21 cellular contexts compared by ENCODE assay signal in the genomic region with DNA sequence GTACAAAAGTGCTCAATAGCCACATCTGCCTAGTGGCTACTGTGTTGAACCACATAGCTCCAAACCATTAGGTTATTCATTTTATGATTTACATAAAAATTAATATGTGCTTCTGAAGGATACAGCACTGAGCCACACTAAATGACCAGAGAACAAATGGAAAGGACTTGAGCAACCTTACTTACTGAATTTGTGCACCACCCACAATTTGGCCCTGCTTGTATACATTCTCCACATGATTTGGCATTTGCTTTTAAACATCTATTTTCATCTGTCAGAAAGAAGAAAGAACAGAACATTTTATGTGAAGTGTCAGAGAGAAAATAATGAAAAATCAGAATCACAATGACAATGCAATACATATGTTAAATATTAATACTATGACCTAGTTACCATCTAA. TPM values are rescaled to one million over a fixed set of nuclear protein-coding genes. Genes with fewer than 3 reads are reported as not detected.
DNase-seq lines count a peak whose midpoint lies in the region; ATAC-seq and TF ChIP-seq lines count a peak whose summit lies in the region.
"Had no signal": no experiment of that assay in that cellular context is flagged by ENCODE, and none has a peak within 500 bp of the region (broad histone marks: within the 10 kb centered on the region; RNA-seq: fewer than 3 reads in every experiment).

No MANE protein-coding gene starts in this region.

- H3K27me3 ChIP-seq in CD4-positive, alpha-beta memory T cell (ENCODE audit: insufficient read depth, low read length), result no peaks in the 10 kb centered on the region
- H3K27me3 ChIP-seq in PC-9 (ENCODE audit: insufficient read depth, low read depth), result no peaks in the 10 kb centered on the region
- H3K27me3 ChIP-seq in esophagus muscularis mucosa, result no peaks in the 10 kb centered on the region
- H3K27me3 ChIP-seq in smooth muscle cell (ENCODE audit: low read depth), result no peaks in the 10 kb centered on the region
- H3K27me3 ChIP-seq in body of pancreas, result no peaks in the 10 kb centered on the region
- H3K27me3 ChIP-seq: MG63 had no signal

- no peak for DNase-seq in CD4-positive, alpha-beta memory T cell
- DNase-seq in PC-9, result no peak
- DNase-seq in esophagus muscularis mucosa (ENCODE audit: extremely low spot score), result no peak
- no peak for DNase-seq in smooth muscle cell (lab: John Stamatoyannopoulos, UW; ENCODE audit: unreplicated experiment)
- no peak for DNase-seq in osteocyte (ENCODE audit: extremely low spot score, unreplicated experiment)
- DNase-seq in body of pancreas, result no peak
- DNase-seq: Calu3; CD8-positive, alpha-beta T cell; DMS153; MG63; NCI-H1417; NCI-H187; NCI-H446; NCI-H526; RPMI8226; SHP77 treated with DMSO at 0.1 percent for 48 hours; SW 1271 had no signal

- CTCF ChIA-PET in CD4-positive, alpha-beta memory T cell (lab: Charles Lee; ENCODE audit: partially characterized antibody), result interaction anchor here (0.6 to 1.8 kb wide), 4 partner anchors 72 to 183 kb away, joined by 3 to 5 read pairs (median 4); no protein-coding TSS in a partner anchor
- CTCF ChIA-PET in PC-9 (lab: Charles Lee), result interaction anchor here (0.5 to 0.6 kb wide), 3 partner anchors 14 to 688 kb away, joined by 4 to 8 read pairs (median 7); no protein-coding TSS in a partner anchor

- peaks cover 52 to 89% (median 64%) of the 10 kb centered on the region in 4 donors for H3K4me1 Mint-ChIP-seq in CD4-positive, alpha-beta memory T cell
- H3K4me1 Mint-ChIP-seq in osteocyte (ENCODE audit: unreplicated experiment), result peaks cover 27% of the 10 kb centered on the region

- intact Hi-C loops in CD4-positive, alpha-beta memory T cell (cut with micrococcal nuclease), result loop anchor here (5.0 kb wide), 3 partner anchors 75 to 225 kb away; no protein-coding TSS in a partner anchor
- intact Hi-C loops in PC-9 (cut with micrococcal nuclease; ENCODE audit: unreplicated experiment), result no loop called here
- intact Hi-C loops in esophagus muscularis mucosa (cut with DNase I), result no loop called here
- intact Hi-C loops in body of pancreas (cut with DNase I), result no loop called here

- peak overlapping the region in 5 of 7 donors; percentile 10 to 78 (median 53) for H3K27ac Mint-ChIP-seq in CD4-positive, alpha-beta memory T cell
- H3K27ac Mint-ChIP-seq in osteocyte (ENCODE audit: unreplicated experiment), result no peak overlapping the region

- peaks cover 66% of the 10 kb centered on the region for H3K79me2 ChIP-seq in PC-9 (ENCODE audit: low read depth)
- H3K79me2 ChIP-seq in smooth muscle cell (ENCODE audit: low read depth), result peaks cover 100% of the 10 kb centered on the region

- peaks cover 57 to 72% of the 10 kb centered on the region in 2 donors for H3K36me3 Mint-ChIP-seq in CD4-positive, alpha-beta memory T cell
- H3K36me3 Mint-ChIP-seq in osteocyte (ENCODE audit: unreplicated experiment), result peaks cover 42% of the 10 kb centered on the region

- no peak overlapping the region for H3K27ac ChIP-seq in CD4-positive, alpha-beta memory T cell (ENCODE audit: low read depth, low read length)
- H3K27ac ChIP-seq in PC-9 (peak overlapping the region; percentile 30; the same call in 1 of the 2 replicates), esophagus muscularis mucosa (replicated peaks in 1 of 4) (peak overlapping the region; percentile 8 to 87 (median 70)), smooth muscle cell (ENCODE audit: low read depth) (peak overlapping the region; percentile 38), body of pancreas (no peak overlapping the region)
- H3K27ac ChIP-seq: SK-N-MC had no signal

- TF ChIP-seq EP300 in esophagus muscularis mucosa (IDR thresholded peaks at IDR 0.05), result peak; percentile 18

- H3K4me3 Mint-ChIP-seq in CD4-positive, alpha-beta memory T cell, result peak overlapping the region in 3 of 8 donors; percentile 7 to 29 (median 8)
- no peak overlapping the region for H3K4me3 Mint-ChIP-seq in osteocyte (ENCODE audit: unreplicated experiment)
- H3K4me3 Mint-ChIP-seq: CD8-positive, alpha-beta T cell; GM23338 had no signal

- H3F3A ChIP-seq in PC-9 (ENCODE audit: insufficient read depth, low read depth) (peaks cover 47% of the 10 kb centered on the region; the same call in 1 of the 2 replicates), smooth muscle cell (ENCODE audit: low read depth) (peaks cover 10% of the 10 kb centered on the region)

- no peak overlapping the region for H3K4me3 ChIP-seq in CD4-positive, alpha-beta memory T cell (ENCODE audit: low read length in 2 of 2)
- no peak overlapping the region for H3K4me3 ChIP-seq in PC-9
- H3K4me3 ChIP-seq in esophagus muscularis mucosa, result no peak overlapping the region
- H3K4me3 ChIP-seq in smooth muscle cell, result no peak overlapping the region
- H3K4me3 ChIP-seq in body of pancreas, result no peak overlapping the region
- H3K4me3 ChIP-seq: GM23338, MG63, SK-N-MC had no signal

- no peak overlapping the region for H3K9ac ChIP-seq in smooth muscle cell (ENCODE audit: low read depth)

- peaks cover 53% of the 10 kb centered on the region for H3K36me3 ChIP-seq in CD4-positive, alpha-beta memory T cell (ENCODE audit: insufficient read depth, low read length)
- H3K36me3 ChIP-seq in PC-9 (ENCODE audit: low read depth) (peaks cover 38% of the 10 kb centered on the region), esophagus muscularis mucosa (peaks cover 0 to 55% (median 30%) of the 10 kb centered on the region in 4 donors), smooth muscle cell (ENCODE audit: low read depth) (peaks cover 28% of the 10 kb centered on the region), body of pancreas (replicated peaks in 1 of 2; ENCODE audit: insufficient read depth in 1 of 2, low read depth in 2 of 2) (peaks cover 5 to 8% of the 10 kb centered on the region in 2 donors)

- H3K9me3 Mint-ChIP-seq in CD4-positive, alpha-beta memory T cell, result no peaks in the 10 kb centered on the region
- no peaks in the 10 kb centered on the region for H3K9me3 Mint-ChIP-seq in osteocyte (ENCODE audit: unreplicated experiment)
- H3K9me3 Mint-ChIP-seq: CD8-positive, alpha-beta T cell; GM23338 had no signal

- H4K20me1 ChIP-seq in PC-9 (ENCODE audit: insufficient read depth), result peaks cover 45% of the 10 kb centered on the region
- peaks cover 100% of the 10 kb centered on the region for H4K20me1 ChIP-seq in smooth muscle cell (ENCODE audit: low read depth)

- H3K4me2 ChIP-seq in PC-9, result no peak overlapping the region
- no peak overlapping the region for H3K4me2 ChIP-seq in smooth muscle cell
- H3K4me2 ChIP-seq: GM23338 had no signal

- TF ChIP-seq POLR2A in esophagus muscularis mucosa (IDR thresholded peaks at IDR 0.05; ENCODE audit: low read depth) (no peak), body of pancreas (IDR thresholded peaks at IDR 0.05) (no peak)

- ATAC-seq in HG03520 (IDR thresholded peaks at IDR 0.05; ENCODE audit: unreplicated experiment), result no peak
- ATAC-seq in body of pancreas, result no peak
- ATAC-seq: CD8-positive, alpha-beta T cell; GM23338; HCT116 had no signal

- H3K9me2 ChIP-seq in PC-9 (ENCODE audit: insufficient read depth), result no peaks in the 10 kb centered on the region

- no peak for TF ChIP-seq CTCF in PC-9 (conservative IDR thresholded peaks at IDR 0.05)
- no peak for TF ChIP-seq CTCF in esophagus muscularis mucosa (IDR thresholded peaks at IDR 0.05)
- TF ChIP-seq CTCF in smooth muscle cell (IDR thresholded peaks at IDR 0.05; ENCODE audit: borderline replicate concordance, insufficient read depth, poor library complexity, severe bottlenecking), result no peak
- TF ChIP-seq CTCF in osteocyte (IDR thresholded peaks at IDR 0.05), result no peak
- TF ChIP-seq CTCF in body of pancreas (IDR thresholded peaks at IDR 0.05), result no peak

- H3K4me1 ChIP-seq in CD4-positive, alpha-beta memory T cell (ENCODE audit: insufficient read depth, low read length), result peaks cover 77% of the 10 kb centered on the region
- no peaks in the 10 kb centered on the region for H3K4me1 ChIP-seq in PC-9 (replicated peaks; ENCODE audit: insufficient read depth)
- peaks cover 24 to 99% (median 83%) of the 10 kb centered on the region in 4 donors for H3K4me1 ChIP-seq in esophagus muscularis mucosa
- H3K4me1 ChIP-seq in smooth muscle cell (ENCODE audit: low read depth), result no peaks in the 10 kb centered on the region
- peaks cover 5% of the 10 kb centered on the region for H3K4me1 ChIP-seq in body of pancreas

- BruUV-seq in PC-9 (replicated peaks; lab: Mats Ljungman, UMichigan), result no TSS peak

- POLR2A ChIA-PET in CD4-positive, alpha-beta memory T cell (lab: Charles Lee; ENCODE audit: partially characterized antibody), result interaction anchor here (1.2 to 3.1 kb wide), 2 partner anchors 15 to 49 kb away, joined by 4 to 11 read pairs; no protein-coding TSS in a partner anchor
- POLR2A ChIA-PET in PC-9 (lab: Charles Lee; ENCODE audit: unreplicated experiment), result interaction anchor here (0.6 kb wide), 1 partner anchor 78 kb away, joined by 6 read pairs; no protein-coding TSS in a partner anchor

- no peaks in the 10 kb centered on the region for H3K27me3 Mint-ChIP-seq in CD4-positive, alpha-beta memory T cell
- no peaks in the 10 kb centered on the region for H3K27me3 Mint-ChIP-seq in osteocyte (ENCODE audit: unreplicated experiment)

- H3K9me3 ChIP-seq in CD4-positive, alpha-beta memory T cell (ENCODE audit: control insufficient read depth in 1 of 2, low read length in 2 of 2), result no peaks in the 10 kb centered on the region
- H3K9me3 ChIP-seq in PC-9 (ENCODE audit: insufficient read depth, low read depth) (no peaks in the 10 kb centered on the region), esophagus muscularis mucosa (no peaks in the 10 kb centered on the region), smooth muscle cell (replicated peaks; ENCODE audit: low read depth) (no peaks in the 10 kb centered on the region), body of pancreas (no peaks in the 10 kb centered on the region)
- H3K9me3 ChIP-seq: MG63 had no signal

- H2AFZ ChIP-seq in PC-9, result no peak overlapping the region
- no peak overlapping the region for H2AFZ ChIP-seq in smooth muscle cell (ENCODE audit: low read depth)
- H2AFZ ChIP-seq: GM23338 had no signal

RNA-seq across cellular contexts. Expression of a gene that starts 25.7 kb away (rescaled TPM):
- 100 to 1,000 TPM; 420 to 435 TPM for total RNA-seq in CD4-positive, alpha-beta memory T cell
- 100 to 1,000 TPM; 634 to 758 TPM for polyA plus RNA-seq in CD4-positive, alpha-beta memory T cell
- total RNA-seq in PC-9 (2021) (307 and 421 TPM in 2 replicates), esophagus muscularis mucosa (1,000 to 10,000 TPM; 1,385 to 1,873 (median 1,661) TPM), smooth muscle cell (2,267 and 2,867 TPM in 2 replicates), osteocyte (943 and 946 TPM in 2 replicates), body of pancreas (100 to 1,000 TPM; 164 to 259 TPM)
- 674 and 859 TPM in 2 replicates for polyA plus RNA-seq in smooth muscle cell

Comparison
In these comparisons a context has a peak if more than half of its experiments do, and no peak if none do; other contexts are left out.
1. H3K27ac ChIP-seq: peak in PC-9 (single experiment), esophagus muscularis mucosa (4 of 4) and smooth muscle cell (single experiment); none in CD4-positive, alpha-beta memory T cell (single experiment) and body of pancreas (0 of 4).